Comparison of ENCODE assay signal across 8 cellular contexts in genomic region chr11:65786786-65787636, GRCh38. TPM values are rescaled to one million over a fixed set of nuclear protein-coding genes. Genes with fewer than 3 reads are reported as not detected.
DNase-seq lines count a peak whose midpoint lies in the region; ATAC-seq and TF ChIP-seq lines count a peak whose summit lies in the region.

Gene OVOL1 (plus strand): TSS chr11:65787063. CDS start chr11:65787374, 311 bp downstream.

- in situ Hi-C loops in ACHN (cut with HindIII; ENCODE audit: low pct_ligation_motif_present, low pct_unique_long_range_greater_than_20kb, low sequenced_read_pairs): no loop called here

- DNase-seq in ELF-1 (ENCODE audit: low read depth, low spot score) (peak; percentile 60), NCI-H2196 (lab: John Stamatoyannopoulos, UW; ENCODE audit: unreplicated experiment) (peak; percentile 74), ovary (no peak), ACHN (no peak), glutamatergic neuron (no peak), A172 (ENCODE audit: low spot score) (no peak)

- H3K4me1 ChIP-seq in duodenal mucosa (ENCODE audit: control insufficient read depth in 1 of 2, insufficient read depth in 2 of 2, low read length in 2 of 2) (peaks cover 39 to 40% of the 10 kb centered on the region in 2 donors), ovary (ENCODE audit: insufficient read depth) (peaks cover 2% of the 10 kb centered on the region)

- H3K36me3 ChIP-seq in duodenal mucosa (ENCODE audit: control insufficient read depth in 1 of 2, insufficient read depth in 2 of 2, low read length in 2 of 2) (peaks cover 0 to 3% of the 10 kb centered on the region in 2 donors), ovary (no peaks in the 10 kb centered on the region)

- peaks cover 6% of the 10 kb centered on the region for H3K9me3 Mint-ChIP-seq in glutamatergic neuron (ENCODE audit: unreplicated experiment)

- 0 to 1% (median 1%) methylated on average over 70 to 112 of the region's 112 CpGs for WGBS in ovary, 3 donors

- TF ChIP-seq EP300 in ovary (IDR thresholded peaks at IDR 0.05): no peak

- H3K4me1 Mint-ChIP-seq in glutamatergic neuron (ENCODE audit: low read depth, unreplicated experiment): peaks cover 3% of the 10 kb centered on the region

- H3K27ac ChIP-seq in duodenal mucosa (ENCODE audit: low read depth, low read length) (peak within 1 kb of the TSS; percentile 81), ovary (no peak within 1 kb of the TSS)

- H3K27me3 ChIP-seq in duodenal mucosa (ENCODE audit: control insufficient read depth in 1 of 2, insufficient read depth in 2 of 2, low read length in 2 of 2): peaks cover 4 to 5% of the 10 kb centered on the region in 2 donors
- peaks cover 3% of the 10 kb centered on the region for H3K27me3 ChIP-seq in ovary

- H3K36me3 Mint-ChIP-seq in glutamatergic neuron (ENCODE audit: unreplicated experiment): peaks cover 4% of the 10 kb centered on the region

- no peak for TF ChIP-seq POLR2A in ovary (IDR thresholded peaks at IDR 0.05)

- H3K4me3 ChIP-seq in duodenal mucosa (ENCODE audit: low read depth in 1 of 2, low read length in 2 of 2): peak within 1 kb of the TSS; percentile 82 to 85
- H3K4me3 ChIP-seq in ovary: peak within 1 kb of the TSS; percentile 22

- H3K27ac Mint-ChIP-seq in glutamatergic neuron (ENCODE audit: unreplicated experiment): no peak within 1 kb of the TSS

- no peak within 1 kb of the TSS for H3K4me3 Mint-ChIP-seq in glutamatergic neuron (ENCODE audit: unreplicated experiment)

- ATAC-seq in GM19452 (IDR thresholded peaks at IDR 0.05; ENCODE audit: unreplicated experiment): no peak

- no peaks in the 10 kb centered on the region for H3K9me3 ChIP-seq in duodenal mucosa (ENCODE audit: control insufficient read depth in 1 of 2, low read length in 2 of 2)
- H3K9me3 ChIP-seq in ovary: no peaks in the 10 kb centered on the region

- TF ChIP-seq CTCF in ovary (IDR thresholded peaks at IDR 0.05): no peak
- TF ChIP-seq CTCF in glutamatergic neuron (IDR thresholded peaks at IDR 0.05; ENCODE audit: partially characterized antibody, unreplicated experiment): no peak

- intact Hi-C loops in ovary (cut with DNase I): no loop called here

- peaks cover 18% of the 10 kb centered on the region for H3K27me3 Mint-ChIP-seq in glutamatergic neuron (ENCODE audit: unreplicated experiment)

- H3K9ac ChIP-seq in duodenal mucosa (ENCODE audit: low read depth in 1 of 2, low read length in 2 of 2): peak within 1 kb of the TSS; percentile 83 to 91

RNA-seq across cellular contexts. Expression of gene OVOL1, which starts in this region (rescaled TPM):
- 1 to 10 TPM in 1 of 7 donors, under 1 TPM in 2, not detected in 4; 0.24 to 3.6 (median 0.31) TPM for total RNA-seq in ovary
- polyA plus RNA-seq in ovary: not detected
- total RNA-seq in glutamatergic neuron (ENCODE audit: unreplicated experiment): not detected
- total RNA-seq in A172 (2014; rRNA removed; shearing (Covaris generic)): not detected in 2 replicates

Comparison
In these comparisons a context has a peak if more than half of its experiments do, and no peak if none do; other contexts are left out.
1. DNase-seq: peak in ELF-1 (single experiment) and NCI-H2196 (single experiment); none in ovary (0 of 5), ACHN (single experiment), glutamatergic neuron (single experiment) and A172 (single experiment).